In the genomic region with DNA sequence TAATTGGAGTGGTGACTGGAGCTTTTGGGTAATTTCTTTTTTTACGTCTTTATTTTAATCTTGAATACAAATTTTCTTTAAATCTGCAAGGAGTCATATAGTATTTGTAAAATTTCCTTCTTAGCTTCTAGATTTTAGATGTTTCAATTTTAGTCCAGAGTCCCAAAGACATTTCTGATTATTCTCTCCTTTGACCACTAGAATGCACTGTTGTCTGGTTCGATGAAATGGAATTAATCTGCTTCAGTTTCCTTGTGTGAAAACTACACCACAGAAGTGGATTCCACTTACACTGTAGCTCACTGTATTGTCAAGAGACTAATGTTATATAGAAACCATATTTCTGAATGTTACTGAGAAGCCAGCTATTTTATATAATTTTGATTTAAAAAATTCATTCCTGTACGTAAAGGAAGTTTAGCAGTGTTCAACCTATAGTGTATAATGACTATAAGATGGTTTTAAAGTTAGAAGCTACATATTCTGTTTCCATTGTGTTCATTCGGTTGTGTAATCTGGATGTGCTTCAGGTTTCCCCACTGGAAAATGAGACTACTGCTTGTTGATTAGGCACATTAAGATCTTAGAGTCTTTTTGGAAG, we compare ENCODE assay signal across 8 cellular contexts. TPM values are rescaled to one million over a fixed set of nuclear protein-coding genes. Genes with fewer than 3 reads are reported as not detected.
DNase-seq lines count a peak whose midpoint lies in the region; ATAC-seq and TF ChIP-seq lines count a peak whose summit lies in the region.

No MANE protein-coding gene starts in this region.

- H3K27ac ChIP-seq in left ventricle myocardium inferior (replicated peaks) (no peak overlapping the region), WERI-Rb-1 (no peak overlapping the region), uterus (no peak overlapping the region)

- H3K9me3 ChIP-seq in left ventricle myocardium inferior (replicated peaks): no peaks in the 10 kb centered on the region
- no peaks in the 10 kb centered on the region for H3K9me3 ChIP-seq in WERI-Rb-1 (ENCODE audit: severe bottlenecking)
- H3K9me3 ChIP-seq in uterus: no peaks in the 10 kb centered on the region

- H3K4me1 ChIP-seq in left ventricle myocardium inferior (no peaks in the 10 kb centered on the region), uterus (no peaks in the 10 kb centered on the region)

- no peaks in the 10 kb centered on the region for H3K4me1 Mint-ChIP-seq in immature natural killer cell

- H3K36me3 Mint-ChIP-seq in immature natural killer cell: no peaks in the 10 kb centered on the region

- TF ChIP-seq CTCF in left ventricle myocardium inferior (IDR thresholded peaks at IDR 0.05; ENCODE audit: borderline replicate concordance) (peak; percentile 63), WERI-Rb-1 (IDR thresholded peaks at IDR 0.05; ENCODE audit: low read depth, low read length) (peak; percentile 30; the same call in 1 of the 2 replicates), uterus (IDR thresholded peaks at IDR 0.05) (peak in 3 of 4 experiments; percentile 13 to 45 (median 34))

- TF ChIP-seq POLR2A in uterus (IDR thresholded peaks at IDR 0.05): no peak

- H3K36me3 ChIP-seq in left ventricle myocardium inferior: no peaks in the 10 kb centered on the region
- H3K36me3 ChIP-seq in WERI-Rb-1: no peaks in the 10 kb centered on the region
- no peaks in the 10 kb centered on the region for H3K36me3 ChIP-seq in uterus

- H3K27ac Mint-ChIP-seq in immature natural killer cell: no peak overlapping the region

- intact Hi-C loops in left ventricle myocardium inferior (cut with micrococcal nuclease) (no loop called here), left ventricle myocardium superior (cut with micrococcal nuclease) (no loop called here), uterus (cut with DNase I; ENCODE audit: low total_unique reads) (no loop called here)

- DNase-seq in left ventricle myocardium inferior (no peak), left ventricle myocardium superior (no peak), NAMALWA (ENCODE audit: low spot score) (peak; percentile 76), WERI-Rb-1 (no peak), immature natural killer cell (peak in 2 of 3 donors; percentile 7 to 11), uterus (no peak)
- no peak for DNase-seq in central memory CD4-positive, alpha-beta T cell

- peaks cover 0 to 3% (median 3%) of the 10 kb centered on the region in 3 donors for H3K27me3 Mint-ChIP-seq in immature natural killer cell (ENCODE audit: low read depth in 3 of 3)

- H3K27me3 ChIP-seq in left ventricle myocardium inferior (ENCODE audit: low read depth) (no peaks in the 10 kb centered on the region), WERI-Rb-1 (ENCODE audit: insufficient read depth, low read depth, severe bottlenecking) (no peaks in the 10 kb centered on the region), uterus (no peaks in the 10 kb centered on the region)

- ATAC-seq in left ventricle myocardium superior (no peak), GM21619 (IDR thresholded peaks at IDR 0.05; ENCODE audit: unreplicated experiment) (no peak)

- no peak overlapping the region for H3K4me3 Mint-ChIP-seq in immature natural killer cell

- no peaks in the 10 kb centered on the region for H3K9me3 Mint-ChIP-seq in immature natural killer cell

- no peak overlapping the region for H3K4me3 ChIP-seq in left ventricle myocardium inferior
- H3K4me3 ChIP-seq in WERI-Rb-1 (ENCODE audit: low read depth, low read length): no peak overlapping the region
- no peak overlapping the region for H3K4me3 ChIP-seq in uterus

RNA-seq across cellular contexts. Expression of a gene that starts 6.1 kb away (rescaled TPM):
- total RNA-seq in left ventricle myocardium inferior: 2.0 TPM
- 3.4 TPM for total RNA-seq in left ventricle myocardium superior
- under 1 TPM; 0.45 to 0.93 (median 0.71) TPM for polyA plus RNA-seq in immature natural killer cell
- total RNA-seq in uterus: 10 to 100 TPM in 2 of 4 donors, 1 to 10 TPM in 1, under 1 TPM in 1; 0.26 to 16.6 (median 6.9) TPM

Comparison
In these comparisons a context has a peak if more than half of its experiments do, and no peak if none do; other contexts are left out.
1. DNase-seq: peak in NAMALWA (single experiment) and immature natural killer cell (2 of 3); none in left ventricle myocardium inferior (single experiment), left ventricle myocardium superior (single experiment), WERI-Rb-1 (single experiment), uterus (0 of 2) and central memory CD4-positive, alpha-beta T cell (single experiment).
2. Peak in every context shown above with its lines, with median percentiles within 50 percentile points of each other: CTCF ChIP-seq.